Comparison of ENCODE assay signal across 8 cellular contexts in the genomic region with DNA sequence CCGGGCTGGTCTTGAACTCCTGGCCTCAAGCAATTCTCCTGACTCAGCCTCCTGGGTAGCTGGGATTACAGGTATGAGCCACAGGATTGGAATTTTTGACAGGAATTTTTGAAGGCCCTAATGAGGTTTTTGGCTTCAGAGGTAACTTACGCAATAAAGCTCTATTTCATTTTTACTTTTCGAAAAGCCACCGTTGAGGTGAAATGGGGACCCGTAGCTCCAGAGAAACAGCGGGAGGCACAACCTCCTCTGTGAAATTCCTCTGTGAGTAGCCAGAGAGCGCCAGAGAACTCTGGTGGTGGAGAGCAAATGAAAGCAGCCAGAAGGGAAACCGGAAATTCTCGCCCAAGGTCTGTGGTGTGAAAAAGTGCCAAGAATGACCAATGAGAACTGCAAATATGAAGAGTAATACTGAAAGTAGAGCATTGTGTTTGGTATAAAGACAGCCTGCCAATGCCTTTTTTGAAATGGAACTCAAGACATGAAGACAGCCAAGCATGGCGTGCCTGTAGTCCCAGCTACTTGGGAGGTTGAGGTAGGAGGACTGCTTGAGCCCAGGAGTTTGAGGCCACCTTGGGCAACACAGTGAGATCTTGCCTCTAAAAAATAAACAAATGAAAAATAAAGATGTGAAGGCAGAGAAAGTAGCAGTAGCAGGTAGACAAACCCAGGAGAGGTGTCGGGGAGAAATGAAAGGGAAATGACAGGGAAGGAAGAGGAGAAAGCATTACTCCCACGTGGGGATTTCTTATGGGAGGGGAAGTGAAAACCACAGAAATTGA. TPM values are rescaled to one million over a fixed set of nuclear protein-coding genes. Genes with fewer than 3 reads are reported as not detected.
A peak's percentile ranks its signal among the peaks of the same experiment; 100 is the strongest.
DNase-seq lines count a peak whose midpoint lies in the region; ATAC-seq and TF ChIP-seq lines count a peak whose summit lies in the region.

No MANE protein-coding gene starts in this region.

- H3K4me1 Mint-ChIP-seq in T-cell (peaks cover 61 to 71% (median 63%) of the 10 kb centered on the region in 3 donors), immature natural killer cell (peaks cover 32 to 53% of the 10 kb centered on the region in 2 donors)

- CTCF ChIA-PET in T-cell (lab: Charles Lee), result interaction anchor here (0.6 to 2.3 kb wide), 26 partner anchors 12 to 902 kb away, joined by 3 to 33 read pairs (median 4); a partner anchor contains a TSS

- DNase-seq in ELF-1 (ENCODE audit: low read depth, low spot score), result peak; percentile 83
- DNase-seq in HS-5 (ENCODE audit: low read depth), result peak; percentile 77
- peak; percentile 13 to 65 (median 54) for DNase-seq in T-cell
- peak in 1 of 2 donors; percentile 75 for DNase-seq in ascending aorta (ENCODE audit: low spot score in 2 of 2)
- peak; percentile 79 to 83 (median 82) for DNase-seq in immature natural killer cell
- peak; percentile 17 to 36 (median 21) for DNase-seq in stimulated activated CD4-positive, alpha-beta T cell treated with anti-CD3 and anti-CD28 coated beads, TNF-alpha, amount 100 ng/mL, for 1 hour (ENCODE audit: low read depth in 3 of 3, low spot score in 1 of 3)
- no peak for DNase-seq in putamen (ENCODE audit: low spot score)

- peak overlapping the region; percentile 79 to 85 (median 81) for H3K4me3 Mint-ChIP-seq in T-cell
- H3K4me3 Mint-ChIP-seq in immature natural killer cell, result peak overlapping the region; percentile 82 to 99 (median 84)

- H3K9me3 Mint-ChIP-seq in T-cell (no peaks in the 10 kb centered on the region), immature natural killer cell (no peaks in the 10 kb centered on the region)

- H3K36me3 ChIP-seq in ascending aorta, result no peaks in the 10 kb centered on the region

- H3K27me3 Mint-ChIP-seq in T-cell (no peaks in the 10 kb centered on the region), immature natural killer cell (ENCODE audit: low read depth in 3 of 3) (peaks cover 0 to 4% (median 3%) of the 10 kb centered on the region in 3 donors)

- H3K27me3 ChIP-seq in ascending aorta, result no peaks in the 10 kb centered on the region

- H3K36me3 Mint-ChIP-seq in T-cell, result no peaks in the 10 kb centered on the region
- peaks cover 0 to 3% (median 0%) of the 10 kb centered on the region in 3 donors for H3K36me3 Mint-ChIP-seq in immature natural killer cell

- peak overlapping the region; percentile 12 to 13 for H3K4me3 ChIP-seq in ascending aorta

- TF ChIP-seq CTCF in ascending aorta (IDR thresholded peaks at IDR 0.05), result peak; percentile 28 to 50 (median 50)

- POLR2A ChIA-PET in T-cell (lab: Charles Lee), result interaction anchor here in 1 of 2 donors (0.7 kb wide), 1 partner anchor 65 kb away, joined by 6 read pairs; no protein-coding TSS in a partner anchor

- H3K27ac Mint-ChIP-seq in T-cell (peak overlapping the region; percentile 95 to 99), immature natural killer cell (peak overlapping the region; percentile 82 to 96 (median 92))

- peak; percentile 87 for ATAC-seq in GM21423 (IDR thresholded peaks at IDR 0.05; ENCODE audit: unreplicated experiment)
- peak; percentile 67 to 82 (median 74) for ATAC-seq in T-cell (replicated peaks in 1 of 4)

- H3K9me3 ChIP-seq in ascending aorta, result no peaks in the 10 kb centered on the region

- H3K27ac ChIP-seq in ascending aorta, result peak overlapping the region in 1 of 2 donors; percentile 0

- H3K4me1 ChIP-seq in ascending aorta, result peaks cover 0 to 10% of the 10 kb centered on the region in 2 donors

- intact Hi-C loops in ascending aorta (cut with DNase I), result loop anchor here (5.0 kb wide), 1 partner anchor 91 kb away; a partner anchor contains a TSS

RNA-seq across cellular contexts. Expression of a gene that starts 33.0 kb away (rescaled TPM):
- 100 to 1,000 TPM in 1 of 5 donors, 10 to 100 TPM in 4; 60.7 to 115 (median 72.6) TPM for total RNA-seq in T-cell
- total RNA-seq in ascending aorta, result 6.9 TPM
- polyA plus RNA-seq in immature natural killer cell, result 10 to 100 TPM in 2 of 3 donors, 1 to 10 TPM in 1; 9.3 to 32.4 (median 20.6) TPM
